ENCODE assay signal across 21 cellular contexts in genomic region chr11:113341388-113342165, GRCh38. TPM values are rescaled to one million over a fixed set of nuclear protein-coding genes. Genes with fewer than 3 reads are reported as not detected.
DNase-seq lines count a peak whose midpoint lies in the region; ATAC-seq and TF ChIP-seq lines count a peak whose summit lies in the region.
"Had no signal": no experiment of that assay in that cellular context is flagged by ENCODE, and none has a peak within 500 bp of the region (broad histone marks: within the 10 kb centered on the region; RNA-seq: fewer than 3 reads in every experiment).

No MANE protein-coding gene starts in this region.

- TF ChIP-seq CTCF in right atrium auricular region (IDR thresholded peaks at IDR 0.05) (no peak), thyroid gland (IDR thresholded peaks at IDR 0.05) (no peak)

- DNase-seq in left ventricle myocardium superior: no peak
- DNase-seq in right atrium auricular region (ENCODE audit: low spot score): no peak
- peak; percentile 66 for DNase-seq in NCI-H1092 treated with DMSO at 0.1 percent for 48 hours (lab: John Stamatoyannopoulos, UW)
- DNase-seq in dermis microvascular lymphatic vessel endothelial cell (ENCODE audit: low read depth in 2 of 2): peak; percentile 30 to 40
- peak; percentile 78 to 85 for DNase-seq in thyroid gland
- no peak for DNase-seq in mesenteric fat pad (ENCODE audit: low spot score)
- DNase-seq: ACHN; AML-193; CD4-positive, alpha-beta T cell; GF-D8; MV-4-11; NCI-H1436 treated with DMSO at 0.1 percent for 48 hours; NCI-H2107; NCI-H446; NCI-H774; T-helper 1 cell had no signal

- peaks cover 54% of the 10 kb centered on the region for H3K36me3 ChIP-seq in right atrium auricular region
- peaks cover 0 to 32% of the 10 kb centered on the region in 2 donors for H3K36me3 ChIP-seq in thyroid gland

- 67 to 69% methylated on average over 10 of the region's 10 CpGs for WGBS in thyroid gland, 2 donors

- intact Hi-C loops in left ventricle myocardium superior (cut with micrococcal nuclease) (no loop called here), thyroid gland (cut with DNase I) (no loop called here)

- H3K4me1 ChIP-seq in right atrium auricular region (no peaks in the 10 kb centered on the region), thyroid gland (no peaks in the 10 kb centered on the region)

- H3K27ac ChIP-seq in right atrium auricular region: no peak overlapping the region
- no peak overlapping the region for H3K27ac ChIP-seq in thyroid gland
- H3K27ac ChIP-seq: SK-N-MC had no signal

- H3K27me3 ChIP-seq in right atrium auricular region (no peaks in the 10 kb centered on the region), thyroid gland (no peaks in the 10 kb centered on the region)

- ATAC-seq in left ventricle myocardium superior (peak; percentile 31), GM21515 (IDR thresholded peaks at IDR 0.05; ENCODE audit: unreplicated experiment) (no peak), GM18520 (IDR thresholded peaks at IDR 0.05; ENCODE audit: unreplicated experiment) (no peak)
- ATAC-seq: K562 had no signal

- H3K9me3 ChIP-seq in right atrium auricular region (peaks cover 0 to 4% of the 10 kb centered on the region in 2 donors), thyroid gland (no peaks in the 10 kb centered on the region)

- no peak overlapping the region for H3K4me3 ChIP-seq in right atrium auricular region
- H3K4me3 ChIP-seq in thyroid gland (replicated peaks in 1 of 3): no peak overlapping the region
- H3K4me3 ChIP-seq: K562, SK-N-MC had no signal

- no peak for TF ChIP-seq POLR2A in thyroid gland (IDR thresholded peaks at IDR 0.05)

RNA-seq across cellular contexts. Expression of gene TTC12, which starts 27.2 kb away (rescaled TPM):
- total RNA-seq in left ventricle myocardium superior: 7.7 TPM
- 1 to 10 TPM; 4.6 to 6.3 TPM for total RNA-seq in right atrium auricular region
- total RNA-seq in dermis microvascular lymphatic vessel endothelial cell: 2.5 and 5.5 TPM in 2 replicates
- total RNA-seq in thyroid gland: 10 to 100 TPM; 30.8 to 45.6 (median 36.8) TPM
- 2.7 TPM for total RNA-seq in mesenteric fat pad

RNA-seq across cellular contexts. Expression of gene ANKK1, which starts 46.0 kb away (rescaled TPM):
- 0.10 TPM for total RNA-seq in left ventricle myocardium superior
- total RNA-seq in right atrium auricular region: not detected
- total RNA-seq in dermis microvascular lymphatic vessel endothelial cell: not detected in 2 replicates
- total RNA-seq in thyroid gland: 1 to 10 TPM in 1 of 4 donors, under 1 TPM in 2, not detected in 1; 0.27 to 1.1 (median 0.88) TPM
- 0.13 TPM for total RNA-seq in mesenteric fat pad
- total RNA-seq: Daoy, K562 had no signal

Comparison
In these comparisons a context has a peak if more than half of its experiments do, and no peak if none do; other contexts are left out.
1. DNase-seq: peak in NCI-H1092 treated with DMSO at 0.1 percent for 48 hours (single experiment), dermis microvascular lymphatic vessel endothelial cell (2 of 2) and thyroid gland (2 of 2); none in left ventricle myocardium superior (single experiment), right atrium auricular region (single experiment) and mesenteric fat pad (single experiment).